In genomic region chr7:128100949-128101713, GRCh38 we compare ENCODE assay signal across 17 cellular contexts.
DNase-seq lines count a peak whose midpoint lies in the region; ATAC-seq and TF ChIP-seq lines count a peak whose summit lies in the region.
"Had no signal": no experiment of that assay in that cellular context is flagged by ENCODE, and none has a peak within 500 bp of the region (broad histone marks: within the 10 kb centered on the region; RNA-seq: fewer than 3 reads in every experiment).

No MANE protein-coding gene starts in this region.

- DNase-seq in activated naive CD4-positive, alpha-beta T cell (lab: John Stamatoyannopoulos, UW), result no peak
- no peak for DNase-seq in Panc1 (ENCODE audit: low read depth, low spot score)
- DNase-seq in chondrocyte (ENCODE audit: low spot score), result peak; percentile 87
- no peak for DNase-seq in activated CD4-positive, alpha-beta T cell treated with anti-CD3 and anti-CD28 coated beads for 1 hour
- no peak for DNase-seq in GM13976 (ENCODE audit: low spot score)
- no peak for DNase-seq in activated CD4-positive, alpha-beta T cell treated with anti-CD3 and anti-CD28 coated beads, Interleukin-2, amount 50 U/mL, for 48 hours
- DNase-seq: activated CD4-positive, alpha-beta T cell treated with anti-CD3 and anti-CD28 coated beads, Interleukin-2, amount 50 U/mL, for 4 hours; anterior cingulate cortex; immature natural killer cell; mesendoderm; NCI-H146; nucleus accumbens; stimulated activated CD4-positive, alpha-beta T cell treated with anti-CD3 and anti-CD28 coated beads, Interleukin-4, amount 100 ng/mL, for 4 hours had no signal

- H3K4me3 ChIP-seq in Panc1 (ENCODE audit: low read depth in 2 of 2, low read length in 2 of 2), result no peak overlapping the region
- H3K4me3 ChIP-seq: tibial nerve had no signal

- no peaks in the 10 kb centered on the region for H3K36me3 ChIP-seq in Panc1 (ENCODE audit: control insufficient read depth, insufficient read depth, low read length)

- TF ChIP-seq CTCF in Panc1 (IDR thresholded peaks at IDR 0.05) (no peak), chondrocyte (IDR thresholded peaks at IDR 0.05) (no peak), GM13976 (IDR thresholded peaks at IDR 0.05; ENCODE audit: borderline replicate concordance, control extremely low read depth, extremely low read depth, insufficient read depth, missing control alignments) (no peak)

- H3K9me3 ChIP-seq in Panc1 (ENCODE audit: control insufficient read depth, insufficient read depth, low read depth, low read length), result no peaks in the 10 kb centered on the region
- H3K9me3 ChIP-seq: tibial nerve had no signal

- H3K4me1 Mint-ChIP-seq in activated naive CD4-positive, alpha-beta T cell treated with anti-CD3 and anti-CD28 coated beads, Interleukin-2, amount 50 U/mL, for 24 hours, result peaks cover 42% of the 10 kb centered on the region
- H3K4me1 Mint-ChIP-seq in chondrocyte (ENCODE audit: low read depth), result peaks cover 11% of the 10 kb centered on the region
- peaks cover 59% of the 10 kb centered on the region for H3K4me1 Mint-ChIP-seq in stimulated activated memory B cell treated with anti-CD40 and anti-IgM and Interleukin-4, amounts not matched to agents 10 μg/mL and 1 μg/mL and 100 μg/mL, for 72 hours

- CTCF ChIA-PET in Panc1 (lab: Charles Lee), result no interaction called here

- H3K27ac Mint-ChIP-seq in activated naive CD4-positive, alpha-beta T cell treated with anti-CD3 and anti-CD28 coated beads, Interleukin-2, amount 50 U/mL, for 24 hours, result peak overlapping the region; percentile 69
- no peak overlapping the region for H3K27ac Mint-ChIP-seq in chondrocyte (ENCODE audit: unreplicated experiment)
- peak overlapping the region; percentile 82 for H3K27ac Mint-ChIP-seq in stimulated activated memory B cell treated with anti-CD40 and anti-IgM and Interleukin-4, amounts not matched to agents 10 μg/mL and 1 μg/mL and 100 μg/mL, for 72 hours
- H3K27ac Mint-ChIP-seq: activated T-helper 2 cell treated with anti-CD3 and anti-CD28 coated beads, Interferon-gamma antibody, Interleukin-2, Interleukin-4, amounts not matched to agents 10 μg/mL and 5 μg/mL and 100 μg/mL, durations not matched to agents 14 hours and 24 hours and 36 hours had no signal

- no peaks in the 10 kb centered on the region for H3K9me3 Mint-ChIP-seq in activated naive CD4-positive, alpha-beta T cell treated with anti-CD3 and anti-CD28 coated beads, Interleukin-2, amount 50 U/mL, for 24 hours
- no peaks in the 10 kb centered on the region for H3K9me3 Mint-ChIP-seq in chondrocyte (ENCODE audit: low read depth)
- no peaks in the 10 kb centered on the region for H3K9me3 Mint-ChIP-seq in stimulated activated memory B cell treated with anti-CD40 and anti-IgM and Interleukin-4, amounts not matched to agents 10 μg/mL and 1 μg/mL and 100 μg/mL, for 72 hours
- H3K9me3 Mint-ChIP-seq: activated T-helper 2 cell treated with anti-CD3 and anti-CD28 coated beads, Interferon-gamma antibody, Interleukin-2, Interleukin-4, amounts not matched to agents 10 μg/mL and 5 μg/mL and 100 μg/mL, durations not matched to agents 14 hours and 24 hours and 36 hours; immature natural killer cell had no signal

- POLR2A ChIA-PET in Panc1 (lab: Charles Lee), result interaction anchor here (0.6 kb wide), 1 partner anchor 271 kb away, joined by 6 read pairs; no protein-coding TSS in a partner anchor

- peaks cover 6% of the 10 kb centered on the region for H3K36me3 Mint-ChIP-seq in activated naive CD4-positive, alpha-beta T cell treated with anti-CD3 and anti-CD28 coated beads, Interleukin-2, amount 50 U/mL, for 24 hours
- peaks cover 4% of the 10 kb centered on the region for H3K36me3 Mint-ChIP-seq in chondrocyte (ENCODE audit: low read depth)
- peaks cover 17% of the 10 kb centered on the region for H3K36me3 Mint-ChIP-seq in stimulated activated memory B cell treated with anti-CD40 and anti-IgM and Interleukin-4, amounts not matched to agents 10 μg/mL and 1 μg/mL and 100 μg/mL, for 72 hours

- no TSS peak for BruUV-seq in Panc1 (replicated peaks; lab: Mats Ljungman, UMichigan)

- H3K4me3 Mint-ChIP-seq in activated naive CD4-positive, alpha-beta T cell treated with anti-CD3 and anti-CD28 coated beads, Interleukin-2, amount 50 U/mL, for 24 hours, result no peak overlapping the region
- H3K4me3 Mint-ChIP-seq in chondrocyte (ENCODE audit: unreplicated experiment), result no peak overlapping the region
- H3K4me3 Mint-ChIP-seq in stimulated activated memory B cell treated with anti-CD40 and anti-IgM and Interleukin-4, amounts not matched to agents 10 μg/mL and 1 μg/mL and 100 μg/mL, for 72 hours, result no peak overlapping the region

- peak; percentile 58 for ATAC-seq in Panc1
- no peak for ATAC-seq in stimulated activated memory B cell treated with anti-CD40 and anti-IgM and Interleukin-4, amounts not matched to agents 10 μg/mL and 1 μg/mL and 100 μg/mL, for 72 hours

- no peaks in the 10 kb centered on the region for H3K27me3 ChIP-seq in Panc1 (ENCODE audit: control insufficient read depth, insufficient read depth, low read length)

- in situ Hi-C loops in Panc1 (cut with HindIII; ENCODE audit: low pct_unique_long_range_greater_than_20kb, low sequenced_read_pairs), result no loop called here
- in situ Hi-C loops in GM13976 (cut with MboI; ENCODE audit: low sequenced_read_pairs, unreplicated experiment), result no loop called here

- no peaks in the 10 kb centered on the region; the same call in 1 of the 2 replicates for H3K4me1 ChIP-seq in Panc1 (ENCODE audit: control insufficient read depth, insufficient read depth, low read length)

- intact Hi-C loops in Panc1 (cut with micrococcal nuclease; ENCODE audit: unreplicated experiment), result no loop called here

- no peak overlapping the region for H3K27ac ChIP-seq in Panc1 (ENCODE audit: low read length)
- H3K27ac ChIP-seq: tibial nerve had no signal

- peaks cover 2% of the 10 kb centered on the region for H3K27me3 Mint-ChIP-seq in activated naive CD4-positive, alpha-beta T cell treated with anti-CD3 and anti-CD28 coated beads, Interleukin-2, amount 50 U/mL, for 24 hours
- peaks cover 3% of the 10 kb centered on the region for H3K27me3 Mint-ChIP-seq in chondrocyte (ENCODE audit: low read depth)
- H3K27me3 Mint-ChIP-seq in stimulated activated memory B cell treated with anti-CD40 and anti-IgM and Interleukin-4, amounts not matched to agents 10 μg/mL and 1 μg/mL and 100 μg/mL, for 72 hours, result no peaks in the 10 kb centered on the region
